18 cellular contexts compared by ENCODE assay signal in genomic region chr5:164139423-164139822, GRCh38.
DNase-seq lines count a peak whose midpoint lies in the region; ATAC-seq and TF ChIP-seq lines count a peak whose summit lies in the region.
"Had no signal": no experiment of that assay in that cellular context is flagged by ENCODE, and none has a peak within 500 bp of the region (broad histone marks: within the 10 kb centered on the region; RNA-seq: fewer than 3 reads in every experiment).

No MANE protein-coding gene starts in this region.

- no peak overlapping the region for H4K91ac ChIP-seq in neuronal stem cell (ENCODE audit: low read depth, low read length, poor library complexity)

- no peak overlapping the region for H2AFZ ChIP-seq in neuronal stem cell (ENCODE audit: low read length)

- H3K4ac ChIP-seq in neuronal stem cell (ENCODE audit: low read length) = no peak overlapping the region

- H2BK120ac ChIP-seq in neuronal stem cell (ENCODE audit: low read depth, low read length) = no peak overlapping the region

- no peaks in the 10 kb centered on the region for H3K79me1 ChIP-seq in neuronal stem cell (ENCODE audit: low read depth, low read length)

- intact Hi-C loops in testis (cut with DNase I; ENCODE audit: low total_unique reads) = no loop called here

- H3K14ac ChIP-seq in neuronal stem cell (ENCODE audit: low read length) = no peak overlapping the region

- TF ChIP-seq POLR2A in testis (IDR thresholded peaks at IDR 0.05) = no peak

- H3K27ac ChIP-seq in testis (no peak overlapping the region), neuronal stem cell (replicated peaks; ENCODE audit: low read length) (no peak overlapping the region)
- H3K27ac ChIP-seq: BLaER1 treated with 17β-estradiol and CSF1 and Interleukin-3, amounts not matched to agents 10 nM and 100 nM; HL-60; RWPE1 had no signal

- H4K8ac ChIP-seq in neuronal stem cell (ENCODE audit: low read depth, low read length) = no peak overlapping the region

- H3K4me1 ChIP-seq in testis = no peaks in the 10 kb centered on the region
- H3K4me1 ChIP-seq in neuronal stem cell (ENCODE audit: control insufficient read depth in 2 of 2, insufficient read depth in 1 of 2, low read depth in 1 of 2, low read length in 2 of 2) = no peaks in the 10 kb centered on the region
- H3K4me1 ChIP-seq: BLaER1 treated with 17β-estradiol and CSF1 and Interleukin-3, amounts not matched to agents 10 nM and 100 nM had no signal

- H3K4me2 ChIP-seq in neuronal stem cell (ENCODE audit: insufficient read depth, low read length, poor library complexity, severe bottlenecking) = no peak overlapping the region
- H3K4me2 ChIP-seq: BLaER1 treated with 17β-estradiol and CSF1 and Interleukin-3, amounts not matched to agents 10 nM and 100 nM; GM23338 had no signal

- no peak overlapping the region for H3K18ac ChIP-seq in neuronal stem cell (ENCODE audit: low read length)

- no peak overlapping the region for H2BK12ac ChIP-seq in neuronal stem cell (ENCODE audit: low read length)

- H2BK15ac ChIP-seq in neuronal stem cell (ENCODE audit: low read length) = no peak overlapping the region

- H3K27me3 ChIP-seq in testis = no peaks in the 10 kb centered on the region
- H3K27me3 ChIP-seq in neuronal stem cell (ENCODE audit: control insufficient read depth in 3 of 3, insufficient read depth in 3 of 3, low read depth in 1 of 3, low read length in 3 of 3) = no peaks in the 10 kb centered on the region
- H3K27me3 ChIP-seq: BLaER1 treated with 17β-estradiol and CSF1 and Interleukin-3, amounts not matched to agents 10 nM and 100 nM had no signal

- H3K23ac ChIP-seq in neuronal stem cell (ENCODE audit: low read depth, low read length, poor library complexity) = no peak overlapping the region

- no peak for TF ChIP-seq CTCF in testis (IDR thresholded peaks at IDR 0.05)

- no peak overlapping the region for H3K9ac ChIP-seq in neuronal stem cell (ENCODE audit: low read depth, low read length, poor library complexity)
- H3K9ac ChIP-seq: BLaER1 treated with 17β-estradiol and CSF1 and Interleukin-3, amounts not matched to agents 10 nM and 100 nM had no signal

- H3K9me3 ChIP-seq in testis (no peaks in the 10 kb centered on the region), neuronal stem cell (replicated peaks in 1 of 2; ENCODE audit: control insufficient read depth in 2 of 2, insufficient read depth in 1 of 2, low read depth in 1 of 2, low read length in 2 of 2) (no peaks in the 10 kb centered on the region)
- H3K9me3 ChIP-seq: BLaER1 treated with 17β-estradiol and CSF1 and Interleukin-3, amounts not matched to agents 10 nM and 100 nM had no signal

- H3K4me3 ChIP-seq in testis (no peak overlapping the region), neuronal stem cell (ENCODE audit: low read length in 2 of 2) (no peak overlapping the region)
- H3K4me3 ChIP-seq: BLaER1 treated with 17β-estradiol and CSF1 and Interleukin-3, amounts not matched to agents 10 nM and 100 nM; GM23338 had no signal

- no peak overlapping the region for H2AK5ac ChIP-seq in neuronal stem cell (ENCODE audit: low read depth, low read length)

- 80 to 83% methylated on average over 2 of the region's 2 CpGs for WGBS in testis, 2 donors
- WGBS in neuronal stem cell (ENCODE audit: extremely low coverage in 2 of 2, insufficient read length in 2 of 2, insufficient replicate concordance in 1 of 2), 2 donors = no CpG with 5 or more reads among the region's 2 CpGs

- H3K36me3 ChIP-seq in testis (ENCODE audit: low read depth, missing control alignments) (no peaks in the 10 kb centered on the region), neuronal stem cell (replicated peaks in 1 of 2; ENCODE audit: control insufficient read depth in 2 of 2, insufficient read depth in 2 of 2, low read length in 2 of 2) (no peaks in the 10 kb centered on the region)
- H3K36me3 ChIP-seq: BLaER1 treated with 17β-estradiol and CSF1 and Interleukin-3, amounts not matched to agents 10 nM and 100 nM had no signal

- no peak overlapping the region for H2BK5ac ChIP-seq in neuronal stem cell (ENCODE audit: low read length)

- ATAC-seq in GM18861 (IDR thresholded peaks at IDR 0.05; ENCODE audit: unreplicated experiment) = peak; percentile 86
- peak; percentile 64 for ATAC-seq in GM19452 (IDR thresholded peaks at IDR 0.05; ENCODE audit: unreplicated experiment)
- peak; percentile 88 for ATAC-seq in HG02938 (IDR thresholded peaks at IDR 0.05; ENCODE audit: unreplicated experiment)
- ATAC-seq in HG03175 (IDR thresholded peaks at IDR 0.05; ENCODE audit: unreplicated experiment) = peak; percentile 75
- no peak for ATAC-seq in GM21390 (IDR thresholded peaks at IDR 0.05; ENCODE audit: unreplicated experiment)
- ATAC-seq: GM23338, PC-3, T-helper 17 cell had no signal

- DNase-seq in AML-193 (lab: John Stamatoyannopoulos, UW) = no peak
- no peak for DNase-seq in testis
- no peak for DNase-seq in neuronal stem cell (ENCODE audit: low spot score)
- DNase-seq: CD8-positive, alpha-beta memory T cell; DMS79 treated with DMSO at 0.1 percent for 48 hours; NCI-H187; NCI-H69; PC-3; T-helper 17 cell had no signal
